ENCODE assay signal across 18 cellular contexts in genomic region chr22:20600137-20600673, GRCh38.
DNase-seq lines count a peak whose midpoint lies in the region; ATAC-seq, FAIRE-seq and TF ChIP-seq lines count a peak whose summit lies in the region.
"Had no signal": no experiment of that assay in that cellular context is flagged by ENCODE, and none has a peak within 500 bp of the region (broad histone marks: within the 10 kb centered on the region; RNA-seq: fewer than 3 reads in every experiment).

No MANE protein-coding gene starts in this region.

- H3K27me3 ChIP-seq in BLaER1: no peaks in the 10 kb centered on the region
- H3K27me3 ChIP-seq in bronchial epithelial cell (ENCODE audit: control insufficient read depth, insufficient read depth, low read length): no peaks in the 10 kb centered on the region
- H3K27me3 ChIP-seq: BE2C had no signal

- H3K36me3 Mint-ChIP-seq in IgD-negative memory B cell (no peaks in the 10 kb centered on the region), neural crest cell (ENCODE audit: low read depth) (no peaks in the 10 kb centered on the region)
- H3K36me3 Mint-ChIP-seq: CD4-positive, alpha-beta memory T cell had no signal

- H3K27ac ChIP-seq in BLaER1: no peak overlapping the region
- H3K27ac ChIP-seq in kidney (ENCODE audit: low read depth in 2 of 2, low read length in 2 of 2): no peak overlapping the region
- H3K27ac ChIP-seq: C4-2B, GM23248 had no signal

- no peak overlapping the region for H3K9ac ChIP-seq in BLaER1
- no peak overlapping the region for H3K9ac ChIP-seq in kidney (ENCODE audit: low read length in 2 of 2)
- H3K9ac ChIP-seq: GM23248 had no signal

- peak overlapping the region; percentile 33; the same call in 1 of the 2 replicates for H3K4me2 ChIP-seq in BLaER1

- peak; percentile 36 for FAIRE-seq in bronchial epithelial cell (lab: Jason Lieb, UNC)
- FAIRE-seq in kidney (lab: Jason Lieb, UNC): no peak
- FAIRE-seq: GM19239 had no signal

- H3K36me3 ChIP-seq in BLaER1 (no peaks in the 10 kb centered on the region), bronchial epithelial cell (ENCODE audit: control insufficient read depth, insufficient read depth, low read length) (no peaks in the 10 kb centered on the region), kidney (ENCODE audit: control insufficient read depth in 1 of 2, insufficient read depth in 2 of 2, low read length in 2 of 2) (no peaks in the 10 kb centered on the region)
- H3K36me3 ChIP-seq: BE2C, HAP-1 had no signal

- no peak overlapping the region for H3K4me3 Mint-ChIP-seq in IgD-negative memory B cell
- H3K4me3 Mint-ChIP-seq in neural crest cell: no peak overlapping the region
- H3K4me3 Mint-ChIP-seq: CD4-positive, alpha-beta memory T cell had no signal

- intact Hi-C loops in kidney (cut with DNase I): no loop called here

- H3K4me3 ChIP-seq in BLaER1 (no peak overlapping the region), bronchial epithelial cell (ENCODE audit: low read depth, low read length) (no peak overlapping the region), kidney (ENCODE audit: low read length in 2 of 2) (no peak overlapping the region)
- H3K4me3 ChIP-seq: GM23248, HAP-1 had no signal

- H3K9me3 Mint-ChIP-seq in IgD-negative memory B cell (no peaks in the 10 kb centered on the region), neural crest cell (no peaks in the 10 kb centered on the region)
- H3K9me3 Mint-ChIP-seq: CD4-positive, alpha-beta memory T cell had no signal

- H3K4me1 Mint-ChIP-seq in IgD-negative memory B cell: no peaks in the 10 kb centered on the region
- H3K4me1 Mint-ChIP-seq in neural crest cell: no peaks in the 10 kb centered on the region

- H3K27me3 Mint-ChIP-seq in IgD-negative memory B cell: peaks cover 2% of the 10 kb centered on the region
- H3K27me3 Mint-ChIP-seq in neural crest cell (ENCODE audit: low read depth): no peaks in the 10 kb centered on the region
- H3K27me3 Mint-ChIP-seq: CD4-positive, alpha-beta memory T cell had no signal

- H3K27ac Mint-ChIP-seq in IgD-negative memory B cell: peak overlapping the region in 2 of 3 donors; percentile 12 to 20
- H3K27ac Mint-ChIP-seq in neural crest cell (ENCODE audit: unreplicated experiment): peak overlapping the region; percentile 57

- no peak for ATAC-seq in GM19035 (IDR thresholded peaks at IDR 0.05; ENCODE audit: unreplicated experiment)

- no peaks in the 10 kb centered on the region for H3K9me3 ChIP-seq in BLaER1
- H3K9me3 ChIP-seq in kidney (ENCODE audit: control insufficient read depth in 1 of 2, low read length in 2 of 2): no peaks in the 10 kb centered on the region
- H3K9me3 ChIP-seq: BE2C, HAP-1 had no signal

- TF ChIP-seq CTCF in bronchial epithelial cell (IDR thresholded peaks at IDR 0.05; ENCODE audit: insufficient read depth, low read length, severe bottlenecking): no peak
- no peak for TF ChIP-seq CTCF in neural crest cell (conservative IDR thresholded peaks at IDR 0.05)
- TF ChIP-seq CTCF in kidney (IDR thresholded peaks at IDR 0.05; ENCODE audit: borderline replicate concordance, extremely low read depth, insufficient read depth): no peak

- H3K4me1 ChIP-seq in BLaER1: peaks cover 19% of the 10 kb centered on the region
- H3K4me1 ChIP-seq in kidney (ENCODE audit: control insufficient read depth in 1 of 2, insufficient read depth in 1 of 2, low read depth in 1 of 2, low read length in 2 of 2): no peaks in the 10 kb centered on the region
- H3K4me1 ChIP-seq: BE2C, HAP-1 had no signal

- DNase-seq in bronchial epithelial cell (ENCODE audit: low read depth) (peak; percentile 5), neural crest cell (ENCODE audit: low read depth, low spot score) (no peak), kidney (no peak), AG20443 (ENCODE audit: low spot score) (no peak), NCI-H2029 (lab: John Stamatoyannopoulos, UW) (no peak)
- DNase-seq: BE2C; CD4-positive, alpha-beta memory T cell; DMS153; DMS79; GDM1; GM23248; KBM-7 had no signal

- H4K20me1 ChIP-seq in BLaER1: no peaks in the 10 kb centered on the region
